12 cellular contexts compared by ENCODE assay signal in the genomic region with DNA sequence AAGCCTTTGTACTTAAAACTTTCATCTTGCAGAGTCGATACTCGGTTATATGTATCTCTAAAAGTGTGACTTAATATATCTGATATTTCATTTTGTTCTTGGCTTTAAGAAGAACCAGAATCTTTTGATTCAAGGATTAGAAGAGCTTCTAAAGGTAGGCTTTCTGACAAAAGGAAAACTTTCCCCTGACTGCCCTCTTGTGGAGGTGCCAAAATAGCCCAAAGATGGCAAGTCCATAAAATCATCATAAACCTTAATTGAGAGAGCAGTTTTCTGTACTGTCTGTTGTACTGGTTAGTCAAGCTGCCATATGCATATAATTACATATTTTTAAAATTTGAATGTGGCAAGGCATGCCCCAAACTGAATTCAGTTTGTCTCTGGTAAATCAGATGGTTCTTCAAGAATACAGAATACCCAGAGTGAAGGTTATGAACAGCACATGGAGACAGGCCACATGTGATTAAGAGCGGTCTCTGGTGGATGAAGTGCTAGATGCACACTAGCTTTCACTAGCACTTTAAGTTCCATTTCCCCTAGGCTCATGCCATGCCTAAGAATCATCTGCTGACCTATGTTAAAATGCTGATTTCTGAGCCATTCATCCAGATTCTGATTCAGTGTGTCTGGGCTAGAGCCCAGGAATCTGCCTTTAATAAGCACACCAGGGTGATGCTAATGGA. TPM values are rescaled to one million over a fixed set of nuclear protein-coding genes. Genes with fewer than 3 reads are reported as not detected.
DNase-seq lines count a peak whose midpoint lies in the region; ATAC-seq and TF ChIP-seq lines count a peak whose summit lies in the region.
"Had no signal": no experiment of that assay in that cellular context is flagged by ENCODE, and none has a peak within 500 bp of the region (broad histone marks: within the 10 kb centered on the region; RNA-seq: fewer than 3 reads in every experiment).

No MANE protein-coding gene starts in this region.

- H3K36me3 Mint-ChIP-seq in CD4-positive, alpha-beta memory T cell: no peaks in the 10 kb centered on the region
- H3K36me3 Mint-ChIP-seq: natural killer cell treated with Interleukin-12 subunit alpha and Interleukin-12 subunit beta and Interleukin-15 and Interleukin-18, amount 100 ng/mL, for 72 hours had no signal

- H3K4me1 Mint-ChIP-seq in CD4-positive, alpha-beta memory T cell: no peaks in the 10 kb centered on the region

- no peak overlapping the region for H3K27ac Mint-ChIP-seq in CD4-positive, alpha-beta memory T cell
- H3K27ac Mint-ChIP-seq: natural killer cell treated with Interleukin-12 subunit alpha and Interleukin-12 subunit beta and Interleukin-15 and Interleukin-18, amount 100 ng/mL, for 72 hours had no signal

- POLR2A ChIA-PET in CD4-positive, alpha-beta memory T cell (lab: Charles Lee; ENCODE audit: partially characterized antibody): no interaction called here

- intact Hi-C loops in heart right ventricle (cut with DNase I) (no loop called here), Right ventricle myocardium inferior (cut with DNase I) (no loop called here), testis (cut with DNase I; ENCODE audit: low total_unique reads) (no loop called here), ovary (cut with DNase I) (no loop called here)
- intact Hi-C loops in CD4-positive, alpha-beta memory T cell (cut with micrococcal nuclease): no loop called here

- H3K27me3 ChIP-seq in heart right ventricle (no peaks in the 10 kb centered on the region), testis (no peaks in the 10 kb centered on the region), ovary (no peaks in the 10 kb centered on the region)
- H3K27me3 ChIP-seq in CD4-positive, alpha-beta memory T cell (ENCODE audit: insufficient read depth, low read length): no peaks in the 10 kb centered on the region

- no peak overlapping the region for H3K27ac ChIP-seq in heart right ventricle
- no peak overlapping the region for H3K27ac ChIP-seq in testis
- no peak overlapping the region for H3K27ac ChIP-seq in CD4-positive, alpha-beta memory T cell (ENCODE audit: low read depth, low read length)
- no peak overlapping the region for H3K27ac ChIP-seq in ovary
- H3K27ac ChIP-seq: thoracic aorta had no signal

- 61 to 67% methylated on average over 3 of the region's 3 CpGs for WGBS in heart right ventricle, 2 donors
- 62 to 77% methylated on average over 3 of the region's 3 CpGs for WGBS in testis, 2 donors
- 65 to 71% (median 65%) methylated on average over 3 of the region's 3 CpGs for WGBS in ovary, 3 donors

- TF ChIP-seq POLR2A in testis (IDR thresholded peaks at IDR 0.05): no peak
- no peak for TF ChIP-seq POLR2A in ovary (IDR thresholded peaks at IDR 0.05)

- H3K4me1 ChIP-seq in heart right ventricle: no peaks in the 10 kb centered on the region
- no peaks in the 10 kb centered on the region for H3K4me1 ChIP-seq in testis
- no peaks in the 10 kb centered on the region for H3K4me1 ChIP-seq in CD4-positive, alpha-beta memory T cell (ENCODE audit: insufficient read depth, low read length)
- H3K4me1 ChIP-seq in ovary (ENCODE audit: insufficient read depth): no peaks in the 10 kb centered on the region

- DNase-seq in heart right ventricle (no peak), Right ventricle myocardium inferior (ENCODE audit: missing footprints) (no peak), NCI-H2171 treated with DMSO at 0.1 percent for 48 hours (lab: John Stamatoyannopoulos, UW) (peak; percentile 77), astrocyte of the spinal cord (ENCODE audit: low read depth, low spot score) (peak; percentile 1), testis (peak; percentile 25), AG08395 (ENCODE audit: low spot score) (no peak), ovary (no peak)
- no peak for DNase-seq in CD4-positive, alpha-beta memory T cell
- DNase-seq: T-helper 9 cell had no signal

- H3K9me3 ChIP-seq in heart right ventricle (no peaks in the 10 kb centered on the region), testis (no peaks in the 10 kb centered on the region), ovary (no peaks in the 10 kb centered on the region)
- no peaks in the 10 kb centered on the region for H3K9me3 ChIP-seq in CD4-positive, alpha-beta memory T cell (ENCODE audit: control insufficient read depth in 1 of 2, low read length in 2 of 2)
- H3K9me3 ChIP-seq: thoracic aorta had no signal

- no peak for TF ChIP-seq EP300 in ovary (IDR thresholded peaks at IDR 0.05)

- CTCF ChIA-PET in CD4-positive, alpha-beta memory T cell (lab: Charles Lee; ENCODE audit: partially characterized antibody): no interaction called here

- H3K9me3 Mint-ChIP-seq in CD4-positive, alpha-beta memory T cell: peaks cover 0 to 6% (median 2%) of the 10 kb centered on the region in 8 donors

- H3K27me3 Mint-ChIP-seq in CD4-positive, alpha-beta memory T cell: peaks cover 2 to 3% of the 10 kb centered on the region in 2 donors

- TF ChIP-seq CTCF in heart right ventricle (IDR thresholded peaks at IDR 0.05): peak in 7 of 9 donors; percentile 19 to 36 (median 31)
- peak; percentile 28 for TF ChIP-seq CTCF in astrocyte of the spinal cord (IDR thresholded peaks at IDR 0.05; ENCODE audit: low read depth, low read length)
- peak in 2 of 3 experiments; percentile 18 to 20 for TF ChIP-seq CTCF in testis (IDR thresholded peaks at IDR 0.05)
- no peak for TF ChIP-seq CTCF in ovary (IDR thresholded peaks at IDR 0.05)

- no peaks in the 10 kb centered on the region for H3K36me3 ChIP-seq in heart right ventricle
- no peaks in the 10 kb centered on the region for H3K36me3 ChIP-seq in testis (ENCODE audit: low read depth, missing control alignments)
- H3K36me3 ChIP-seq in CD4-positive, alpha-beta memory T cell (ENCODE audit: insufficient read depth, low read length): no peaks in the 10 kb centered on the region
- no peaks in the 10 kb centered on the region for H3K36me3 ChIP-seq in ovary
- H3K36me3 ChIP-seq: thoracic aorta had no signal

- H3K4me3 ChIP-seq in heart right ventricle (no peak overlapping the region), astrocyte of the spinal cord (ENCODE audit: low read depth, low read length) (no peak overlapping the region), testis (no peak overlapping the region), ovary (no peak overlapping the region)
- H3K4me3 ChIP-seq in CD4-positive, alpha-beta memory T cell (ENCODE audit: low read length in 2 of 2): no peak overlapping the region
- H3K4me3 ChIP-seq: thoracic aorta had no signal

- in situ Hi-C loops in astrocyte of the spinal cord (cut with HindIII; ENCODE audit: low sequenced_read_pairs): no loop called here

- ATAC-seq in heart right ventricle (no peak), Right ventricle myocardium inferior (no peak)
- ATAC-seq: natural killer cell treated with Interleukin-12 subunit alpha and Interleukin-12 subunit beta and Interleukin-15 and Interleukin-18, amount 100 ng/mL, for 72 hours had no signal

- no peak overlapping the region for H3K4me3 Mint-ChIP-seq in CD4-positive, alpha-beta memory T cell
- H3K4me3 Mint-ChIP-seq: natural killer cell treated with Interleukin-12 subunit alpha and Interleukin-12 subunit beta and Interleukin-15 and Interleukin-18, amount 100 ng/mL, for 72 hours had no signal

RNA-seq across cellular contexts. Expression of a gene that starts 27.7 kb away (rescaled TPM):
- total RNA-seq in heart right ventricle (under 1 TPM in 2 of 10 donors, not detected in 8; 0.09 to 0.49 TPM), Right ventricle myocardium inferior (not detected), testis (10 to 100 TPM in 1 of 2 donors, 1 to 10 TPM in 1; 9.0 to 12.1 TPM), ovary (not detected)
- polyA plus RNA-seq in heart right ventricle (under 1 TPM in 1 of 2 donors, not detected in 1; 0.03 TPM), testis (ENCODE audit: insufficient read depth, low read depth, low replicate concordance) (21.0 TPM), ovary (not detected)
- not detected for total RNA-seq in CD4-positive, alpha-beta memory T cell
- not detected for polyA plus RNA-seq in CD4-positive, alpha-beta memory T cell
- total RNA-seq: dermis microvascular lymphatic vessel endothelial cell; natural killer cell treated with Interleukin-12 subunit alpha and Interleukin-12 subunit beta and Interleukin-15 and Interleukin-18, amount 100 ng/mL, for 72 hours had no signal

RNA-seq across cellular contexts. Expression of a gene that starts 57.3 kb away (rescaled TPM):
- total RNA-seq in heart right ventricle (under 1 TPM in 9 of 10 donors, not detected in 1; 0.18 to 0.93 (median 0.52) TPM), Right ventricle myocardium inferior (0.14 TPM), testis (1 to 10 TPM; 5.8 to 6.9 TPM), ovary (1 to 10 TPM in 1 of 7 donors, under 1 TPM in 6; 0.36 to 6.2 (median 0.72) TPM)
- polyA plus RNA-seq in heart right ventricle (under 1 TPM in 1 of 2 donors, not detected in 1; 0.04 TPM), testis (ENCODE audit: insufficient read depth, low read depth, low replicate concordance) (3.3 TPM), ovary (under 1 TPM; 0.15 to 0.25 TPM)
- not detected for total RNA-seq in CD4-positive, alpha-beta memory T cell
- polyA plus RNA-seq in CD4-positive, alpha-beta memory T cell: not detected
- total RNA-seq: dermis microvascular lymphatic vessel endothelial cell, thoracic aorta had no signal

Comparison
In these comparisons a context has a peak if more than half of its experiments do, and no peak if none do; other contexts are left out.
1. DNase-seq: peak in NCI-H2171 treated with DMSO at 0.1 percent for 48 hours (single experiment), astrocyte of the spinal cord (single experiment) and testis (single experiment); none in heart right ventricle (0 of 2), Right ventricle myocardium inferior (single experiment), CD4-positive, alpha-beta memory T cell (0 of 5), AG08395 (single experiment) and ovary (0 of 5).
2. CTCF ChIP-seq: peak in heart right ventricle (7 of 9), astrocyte of the spinal cord (single experiment) and testis (2 of 3); none in ovary (0 of 3).